36 cellular contexts compared by ENCODE assay signal in genomic region chr5:117098094-117098493, GRCh38.
A peak's percentile ranks its signal among the peaks of the same experiment; 100 is the strongest.
DNase-seq lines count a peak whose midpoint lies in the region; ATAC-seq, FAIRE-seq and TF ChIP-seq lines count a peak whose summit lies in the region.
"Had no signal": no experiment of that assay in that cellular context is flagged by ENCODE, and none has a peak within 500 bp of the region (broad histone marks: within the 10 kb centered on the region; RNA-seq: fewer than 3 reads in every experiment).

No MANE protein-coding gene starts in this region.

- H3K4me2 ChIP-seq in HepG2 (ENCODE audit: low read depth, low read length) (no peak overlapping the region), GM23338 (no peak overlapping the region), GM12878 (ENCODE audit: control insufficient read depth, insufficient read depth) (no peak overlapping the region), K562 (ENCODE audit: insufficient read depth, low read length) (no peak overlapping the region)
- H3K4me2 ChIP-seq: A549; BLaER1; BLaER1 treated with 17β-estradiol and CSF1 and Interleukin-3, amounts not matched to agents 10 nM and 100 nM had no signal

- H3K27me3 Mint-ChIP-seq in GM23338 (ENCODE audit: insufficient read depth, low read depth, poor library complexity): no peaks in the 10 kb centered on the region
- H3K27me3 Mint-ChIP-seq: B cell; CD4-positive, alpha-beta memory T cell; CD4-positive, alpha-beta T cell; CD4-positive, CD25-positive, alpha-beta regulatory T cell; CD8-positive, alpha-beta memory T cell had no signal

- H3K4me1 Mint-ChIP-seq in GM23338: peaks cover 30% of the 10 kb centered on the region
- H3K4me1 Mint-ChIP-seq: B cell; CD14-positive monocyte; CD4-positive, alpha-beta memory T cell; CD8-positive, alpha-beta memory T cell had no signal

- SMC1A ChIA-PET in GM12878 (lab: Charles Lee; ENCODE audit: uncharacterized antibody, unreplicated experiment): interaction anchor here (0.7 to 1.7 kb wide), 3 partner anchors 9 to 942 kb away, joined by 3 to 7 read pairs (median 3); no protein-coding TSS in a partner anchor

- POLR2A ChIA-PET in HepG2 (lab: Yijun Ruan, JAX): no interaction called here
- POLR2A ChIA-PET in GM12878 (lab: Charles Lee): no interaction called here
- POLR2A ChIA-PET in K562 (lab: Yijun Ruan, JAX): no interaction called here

- intact Hi-C loops in HepG2 (cut with micrococcal nuclease; ENCODE audit: unreplicated experiment): no loop called here
- intact Hi-C loops in right lobe of liver (cut with DNase I): no loop called here
- intact Hi-C loops in GM12878 (cut with micrococcal nuclease; ENCODE audit: unreplicated experiment): no loop called here
- intact Hi-C loops in K562 (cut with micrococcal nuclease): no loop called here
- intact Hi-C loops in vagina (cut with DNase I): no loop called here

- H3K4me3 Mint-ChIP-seq in GM23338: no peak overlapping the region
- H3K4me3 Mint-ChIP-seq: B cell; CD14-positive monocyte; CD4-positive, alpha-beta memory T cell; CD4-positive, alpha-beta T cell; CD4-positive, CD25-positive, alpha-beta regulatory T cell; CD8-positive, alpha-beta memory T cell; CD8-positive, alpha-beta T cell had no signal

- WGBS in HepG2 (ENCODE audit: low lambda C conversion rate): 0% methylated on average over 3 of the region's 3 CpGs
- WGBS in right lobe of liver (ENCODE audit: insufficient coverage, low coverage, low lambda C conversion rate, missing lambda C conversion rate): 48% methylated on average over 3 of the region's 3 CpGs
- WGBS in GM12878 (ENCODE audit: insufficient coverage, insufficient replicate concordance, low lambda C conversion rate, missing lambda C conversion rate): 50% methylated on average over 3 of the region's 3 CpGs
- 0% methylated on average over 3 of the region's 3 CpGs for WGBS in K562 (ENCODE audit: insufficient coverage, low coverage, missing lambda C conversion rate)

- TF ChIP-seq POLR2A in HepG2 (IDR thresholded peaks at IDR 0.05; ENCODE audit: insufficient read depth in 1 of 2, low read depth in 2 of 2, low read length in 2 of 2): no peak
- TF ChIP-seq POLR2A in right lobe of liver (IDR thresholded peaks at IDR 0.05): no peak
- no peak for TF ChIP-seq POLR2A in GM12878 (IDR thresholded peaks at IDR 0.05; ENCODE audit: low read depth, low read length)
- TF ChIP-seq POLR2A in K562 (conservative IDR thresholded peaks at IDR 0.05): no peak
- no peak for TF ChIP-seq POLR2A in vagina (IDR thresholded peaks at IDR 0.05)

- H3K27ac Mint-ChIP-seq in GM23338: peak overlapping the region; percentile 47; the same call in 1 of the 2 replicates
- H3K27ac Mint-ChIP-seq: B cell; CD14-positive monocyte; CD4-positive, alpha-beta memory T cell; CD4-positive, alpha-beta T cell; CD4-positive, CD25-positive, alpha-beta regulatory T cell; CD8-positive, alpha-beta memory T cell; CD8-positive, alpha-beta T cell had no signal

- TF ChIP-seq CTCF in HepG2 (CRISPR knock-in tag; IDR thresholded peaks at IDR 0.05) (no peak), right lobe of liver (IDR thresholded peaks at IDR 0.05) (no peak), GM23338 (conservative IDR thresholded peaks at IDR 0.05; ENCODE audit: low read depth in 2 of 2) (no peak), GM12878 (IDR thresholded peaks at IDR 0.05 in 2 of 3, conservative IDR thresholded peaks at IDR 0.05 in 1 of 3; ENCODE audit: control insufficient read depth in 2 of 3, extremely low read depth in 1 of 3, insufficient read depth in 1 of 3, low read depth in 3 of 3, low read length in 3 of 3) (no peak), K562 (IDR thresholded peaks at IDR 0.05 in 2 of 3, conservative IDR thresholded peaks at IDR 0.05 in 1 of 3; ENCODE audit: insufficient read depth in 2 of 3, low read depth in 1 of 3, low read length in 3 of 3) (no peak), vagina (IDR thresholded peaks at IDR 0.05) (no peak)

- CTCF ChIA-PET in HepG2 (lab: Yijun Ruan, JAX; ENCODE audit: low intra/inter-chr PET ratio, low total read pairs) (no interaction called here), GM12878 (lab: Yijun Ruan, JAX) (interaction anchor here (1.5 kb wide), 1 partner anchor 15 kb away, joined by 3 read pairs; no protein-coding TSS in a partner anchor), K562 (lab: Yijun Ruan, JAX; ENCODE audit: low intra/inter-chr PET ratio) (no interaction called here)

- no peaks in the 10 kb centered on the region for H3F3A ChIP-seq in GM23338 (replicated peaks; ENCODE audit: low read depth)

- TF ChIP-seq EP300 in HepG2 (IDR thresholded peaks at IDR 0.05; ENCODE audit: low read depth in 2 of 2, low read length in 2 of 2) (no peak), HepG2 (CRISPR knock-in tag; IDR thresholded peaks at IDR 0.05; ENCODE audit: borderline replicate concordance) (no peak), GM12878 (IDR thresholded peaks at IDR 0.05; ENCODE audit: borderline replicate concordance in 1 of 2, control insufficient read depth in 1 of 2, low read depth in 2 of 2, low read length in 2 of 2) (no peak), K562 (IDR thresholded peaks at IDR 0.05; ENCODE audit: low read length) (no peak)

- H3K9me1 ChIP-seq in K562 (ENCODE audit: control insufficient read depth, insufficient read depth, low read length): no peaks in the 10 kb centered on the region

- ATAC-seq in HepG2: no peak
- ATAC-seq in right lobe of liver: no peak
- no peak for ATAC-seq in GM23338
- no peak for ATAC-seq in GM12878
- no peak for ATAC-seq in K562
- no peak for ATAC-seq in HG03095 (IDR thresholded peaks at IDR 0.05; ENCODE audit: unreplicated experiment)
- ATAC-seq: A549; CD8-positive, alpha-beta T cell had no signal

- H3K9me3 ChIP-seq in HepG2 (ENCODE audit: low read length) (no peaks in the 10 kb centered on the region), right lobe of liver (no peaks in the 10 kb centered on the region), GM12878 (replicated peaks; ENCODE audit: control insufficient read depth, insufficient read depth, low read length) (no peaks in the 10 kb centered on the region; the same call in 2 of the 3 replicates), K562 (replicated peaks; ENCODE audit: control insufficient read depth, insufficient read depth, low read depth, low read length) (no peaks in the 10 kb centered on the region), vagina (no peaks in the 10 kb centered on the region)
- H3K9me3 ChIP-seq: A549, BE2C, Caco-2 had no signal

- H4K20me1 ChIP-seq in HepG2 (ENCODE audit: insufficient read depth, low read length) (no peaks in the 10 kb centered on the region), GM23338 (replicated peaks; ENCODE audit: insufficient read depth) (no peaks in the 10 kb centered on the region), GM12878 (ENCODE audit: control insufficient read depth, insufficient read depth) (no peaks in the 10 kb centered on the region), K562 (replicated peaks; ENCODE audit: control insufficient read depth, insufficient read depth, low read length) (no peaks in the 10 kb centered on the region)
- H4K20me1 ChIP-seq: BLaER1; BLaER1 treated with 17β-estradiol and CSF1 and Interleukin-3, amounts not matched to agents 10 nM and 100 nM had no signal

- FAIRE-seq in HepG2 (lab: Jason Lieb, UNC): no peak
- FAIRE-seq in GM12878 (lab: Jason Lieb, UNC): no peak
- FAIRE-seq in K562 (lab: Jason Lieb, UNC): no peak
- FAIRE-seq: A204.1, A549, D721Med had no signal

- TF ChIP-seq RAD21 in HepG2 (CRISPR knock-in tag; IDR thresholded peaks at IDR 0.05) (no peak), GM12878 (IDR thresholded peaks at IDR 0.05; ENCODE audit: insufficient read depth, low read depth, low read length) (no peak), K562 (CRISPR knock-in tag; conservative IDR thresholded peaks at IDR 0.05 in 1 of 2, IDR thresholded peaks at IDR 0.05 in 1 of 2) (no peak)

- H3K36me3 ChIP-seq in HepG2 (replicated peaks in 1 of 2; ENCODE audit: control insufficient read depth in 1 of 2, insufficient read depth in 2 of 2, low read length in 2 of 2) (no peaks in the 10 kb centered on the region), right lobe of liver (no peaks in the 10 kb centered on the region), GM23338 (ENCODE audit: insufficient read depth) (no peaks in the 10 kb centered on the region), GM12878 (ENCODE audit: control insufficient read depth in 2 of 2, insufficient read depth in 2 of 2, low read length in 1 of 2) (no peaks in the 10 kb centered on the region), K562 (ENCODE audit: control insufficient read depth, insufficient read depth, low read length) (no peaks in the 10 kb centered on the region), vagina (no peaks in the 10 kb centered on the region)
- H3K36me3 ChIP-seq: BE2C; BLaER1; BLaER1 treated with 17β-estradiol and CSF1 and Interleukin-3, amounts not matched to agents 10 nM and 100 nM had no signal

- H3K27ac ChIP-seq in HepG2 (ENCODE audit: extremely low read length, insufficient read depth, low read length) (no peak overlapping the region), right lobe of liver (no peak overlapping the region), GM23338 (ENCODE audit: low read depth) (no peak overlapping the region), GM12878 (ENCODE audit: control insufficient read depth, insufficient read depth) (no peak overlapping the region), K562 (ENCODE audit: extremely low read depth, low read depth, low read length) (no peak overlapping the region), vagina (no peak overlapping the region)
- H3K27ac ChIP-seq: A549; BLaER1; BLaER1 treated with 17β-estradiol and CSF1 and Interleukin-3, amounts not matched to agents 10 nM and 100 nM; C4-2B had no signal

- H3K4me1 ChIP-seq in HepG2 (ENCODE audit: insufficient read depth, low read length): no peaks in the 10 kb centered on the region
- no peaks in the 10 kb centered on the region for H3K4me1 ChIP-seq in right lobe of liver
- peaks cover 41% of the 10 kb centered on the region for H3K4me1 ChIP-seq in GM23338 (ENCODE audit: insufficient read depth)
- H3K4me1 ChIP-seq in GM12878 (ENCODE audit: control insufficient read depth, insufficient read depth, low read length): no peaks in the 10 kb centered on the region
- H3K4me1 ChIP-seq in K562 (replicated peaks in 1 of 2; ENCODE audit: control insufficient read depth in 2 of 2, insufficient read depth in 2 of 2, low read length in 2 of 2): no peaks in the 10 kb centered on the region
- no peaks in the 10 kb centered on the region for H3K4me1 ChIP-seq in vagina
- H3K4me1 ChIP-seq: A549, BE2C, Caco-2 had no signal

- H3K27me3 ChIP-seq in HepG2 (ENCODE audit: control insufficient read depth in 1 of 2, insufficient read depth in 2 of 2, low read length in 2 of 2) (no peaks in the 10 kb centered on the region; a peak in 1 of 5 replicates), right lobe of liver (no peaks in the 10 kb centered on the region), GM23338 (ENCODE audit: insufficient read depth) (no peaks in the 10 kb centered on the region), GM12878 (replicated peaks in 1 of 2; ENCODE audit: control insufficient read depth in 2 of 2, insufficient read depth in 2 of 2, low read length in 1 of 2) (no peaks in the 10 kb centered on the region), K562 (ENCODE audit: control insufficient read depth in 2 of 2, insufficient read depth in 2 of 2, low read length in 2 of 2) (no peaks in the 10 kb centered on the region), vagina (no peaks in the 10 kb centered on the region)
- H3K27me3 ChIP-seq: BE2C; BLaER1; BLaER1 treated with 17β-estradiol and CSF1 and Interleukin-3, amounts not matched to agents 10 nM and 100 nM had no signal

- DNase-seq in HepG2 (ENCODE audit: low spot score): no peak
- no peak for DNase-seq in right lobe of liver
- no peak for DNase-seq in GM23338 (ENCODE audit: low spot score)
- DNase-seq in GM12878 (ENCODE audit: low read depth, low spot score): no peak
- no peak for DNase-seq in K562 (ENCODE audit: extremely low read depth in 1 of 4, low spot score in 3 of 4)
- no peak for DNase-seq in vagina (ENCODE audit: extremely low spot score in 2 of 2)
- no peak for DNase-seq in SW480 (ENCODE audit: low spot score)
- DNase-seq: 8988T; ACHN; AML-193; BE2C; C1 segment of cervical spinal cord; Caco-2; Calu3; CD4-positive, alpha-beta memory T cell; CD4-positive, alpha-beta T cell; CD4-positive, CD25-positive, alpha-beta regulatory T cell; CD8-positive, alpha-beta memory T cell; CD8-positive, alpha-beta T cell; COR-L47; DMS 273 treated with DMSO at 0.1 percent for 48 hours; DMS153; DMS53; DMS79; DMS79 treated with DMSO at 0.1 percent for 48 hours; DND-41; EL had no signal

- in situ Hi-C loops in HepG2 (cut with HindIII; ENCODE audit: extremely low pct_ligation_motif_present, low pct_unique_long_range_greater_than_20kb): no loop called here
- in situ Hi-C loops in GM12878 (cut with MboI): no loop called here
- in situ Hi-C loops in K562 (cut with MboI): no loop called here

- no peaks in the 10 kb centered on the region for H3K36me3 Mint-ChIP-seq in GM23338 (ENCODE audit: low read depth)
- H3K36me3 Mint-ChIP-seq: CD14-positive monocyte; CD4-positive, alpha-beta memory T cell; CD4-positive, CD25-positive, alpha-beta regulatory T cell; CD8-positive, alpha-beta memory T cell; CD8-positive, alpha-beta T cell had no signal

- RAD21 ChIA-PET in GM12878 (lab: Charles Lee; ENCODE audit: unreplicated experiment): interaction anchor here (0.6 kb wide), 1 partner anchor 272 kb away, joined by 3 read pairs; no protein-coding TSS in a partner anchor

- no peak overlapping the region for H2AFZ ChIP-seq in HepG2 (ENCODE audit: low read length)
- no peak overlapping the region for H2AFZ ChIP-seq in GM23338
- no peak overlapping the region for H2AFZ ChIP-seq in GM12878 (ENCODE audit: control insufficient read depth, low read depth, low read length)
- no peak overlapping the region for H2AFZ ChIP-seq in K562 (ENCODE audit: low read depth, low read length)

- no peaks in the 10 kb centered on the region for H3K9me2 ChIP-seq in GM23338 (ENCODE audit: insufficient read depth)

- H3K79me2 ChIP-seq in HepG2 (ENCODE audit: insufficient read depth, low read length) (no peaks in the 10 kb centered on the region), GM23338 (replicated peaks; ENCODE audit: insufficient read depth) (no peaks in the 10 kb centered on the region), GM12878 (ENCODE audit: control insufficient read depth, insufficient read depth, low read length) (no peaks in the 10 kb centered on the region), K562 (ENCODE audit: control insufficient read depth, insufficient read depth, low read length) (no peaks in the 10 kb centered on the region)

- H3K4me3 ChIP-seq in HepG2 (replicated peaks in 1 of 3; ENCODE audit: insufficient read depth in 1 of 3, low read depth in 2 of 3, low read length in 3 of 3) (no peak overlapping the region), right lobe of liver (no peak overlapping the region), GM23338 (no peak overlapping the region), GM12878 (no peak overlapping the region), K562 (no peak overlapping the region), vagina (no peak overlapping the region)
- H3K4me3 ChIP-seq: A549; BLaER1; BLaER1 treated with 17β-estradiol and CSF1 and Interleukin-3, amounts not matched to agents 10 nM and 100 nM had no signal

- H3K9me3 Mint-ChIP-seq in GM23338: no peaks in the 10 kb centered on the region
- H3K9me3 Mint-ChIP-seq: CD4-positive, alpha-beta T cell; CD8-positive, alpha-beta T cell had no signal

- H3K9ac ChIP-seq in HepG2 (ENCODE audit: insufficient read depth, low read depth, low read length): no peak overlapping the region
- H3K9ac ChIP-seq in GM12878 (ENCODE audit: control insufficient read depth, insufficient read depth, low read length): no peak overlapping the region
- H3K9ac ChIP-seq in K562 (ENCODE audit: insufficient read depth in 1 of 2, low read depth in 2 of 2, low read length in 2 of 2): no peak overlapping the region
- H3K9ac ChIP-seq: BLaER1; BLaER1 treated with 17β-estradiol and CSF1 and Interleukin-3, amounts not matched to agents 10 nM and 100 nM had no signal

- no TSS peak for BruUV-seq in HepG2 (replicated peaks; lab: Mats Ljungman, UMichigan)
- no TSS peak for BruUV-seq in GM12878 (replicated peaks; lab: Mats Ljungman, UMichigan)
- BruUV-seq in K562 (replicated peaks; lab: Mats Ljungman, UMichigan): no TSS peak

Comparison
In these comparisons a context has a peak if more than half of its experiments do, and no peak if none do; other contexts are left out.
1. Of the 241 proteins assayed by ChIP-seq in both HepG2 and K562: peak only in HepG2: RAD51; only in K562: TFE3; in both: none; in neither: 239.